In genomic region chr17:19456016-19456927, GRCh38 we compare ENCODE assay signal across 1 cellular context.
TF ChIP-seq lines count a peak whose summit lies in the region.

No MANE protein-coding gene starts in this region.

TF ChIP-seq in GM23338, 12 proteins besides CTCF, POLR2A, EP300 and RAD21 (continued from another document):
- TF ChIP-seq CREB1 (CRISPR knock-in tag; IDR thresholded peaks at IDR 0.05; ENCODE audit: low read depth) (no peak), NANOG (IDR thresholded peaks at IDR 0.05; ENCODE audit: borderline replicate concordance) (no peak), REST (IDR thresholded peaks at IDR 0.05; ENCODE audit: unreplicated experiment) (no peak), EZH2phosphoT487 (IDR thresholded peaks at IDR 0.05; ENCODE audit: unreplicated experiment) (no peak), ETS1 (IDR thresholded peaks at IDR 0.05) (no peak), ZNF331 (CRISPR knock-in tag; IDR thresholded peaks at IDR 0.05; ENCODE audit: low read depth) (no peak)
